ENCODE assay signal across 1 cellular context in genomic region chr1:223129229-223129851, GRCh38.
TF ChIP-seq lines count a peak whose summit lies in the region.

No MANE protein-coding gene starts in this region.

TF ChIP-seq in HepG2, 621 proteins besides CTCF, POLR2A, EP300 and RAD21 (continued from another document):
- TF ChIP-seq, protein P1, sequence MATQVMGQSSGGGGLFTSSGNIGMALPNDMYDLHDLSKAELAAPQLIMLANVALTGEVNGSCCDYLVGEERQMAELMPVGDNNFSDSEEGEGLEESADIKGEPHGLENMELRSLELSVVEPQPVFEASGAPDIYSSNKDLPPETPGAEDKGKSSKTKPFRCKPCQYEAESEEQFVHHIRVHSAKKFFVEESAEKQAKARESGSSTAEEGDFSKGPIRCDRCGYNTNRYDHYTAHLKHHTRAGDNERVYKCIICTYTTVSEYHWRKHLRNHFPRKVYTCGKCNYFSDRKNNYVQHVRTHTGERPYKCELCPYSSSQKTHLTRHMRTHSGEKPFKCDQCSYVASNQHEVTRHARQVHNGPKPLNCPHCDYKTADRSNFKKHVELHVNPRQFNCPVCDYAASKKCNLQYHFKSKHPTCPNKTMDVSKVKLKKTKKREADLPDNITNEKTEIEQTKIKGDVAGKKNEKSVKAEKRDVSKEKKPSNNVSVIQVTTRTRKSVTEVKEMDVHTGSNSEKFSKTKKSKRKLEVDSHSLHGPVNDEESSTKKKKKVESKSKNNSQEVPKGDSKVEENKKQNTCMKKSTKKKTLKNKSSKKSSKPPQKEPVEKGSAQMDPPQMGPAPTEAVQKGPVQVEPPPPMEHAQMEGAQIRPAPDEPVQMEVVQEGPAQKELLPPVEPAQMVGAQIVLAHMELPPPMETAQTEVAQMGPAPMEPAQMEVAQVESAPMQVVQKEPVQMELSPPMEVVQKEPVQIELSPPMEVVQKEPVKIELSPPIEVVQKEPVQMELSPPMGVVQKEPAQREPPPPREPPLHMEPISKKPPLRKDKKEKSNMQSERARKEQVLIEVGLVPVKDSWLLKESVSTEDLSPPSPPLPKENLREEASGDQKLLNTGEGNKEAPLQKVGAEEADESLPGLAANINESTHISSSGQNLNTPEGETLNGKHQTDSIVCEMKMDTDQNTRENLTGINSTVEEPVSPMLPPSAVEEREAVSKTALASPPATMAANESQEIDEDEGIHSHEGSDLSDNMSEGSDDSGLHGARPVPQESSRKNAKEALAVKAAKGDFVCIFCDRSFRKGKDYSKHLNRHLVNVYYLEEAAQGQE (IDR thresholded peaks at IDR 0.05; ENCODE audit: borderline replicate concordance in 1 of 2, low read depth in 1 of 2, low read length in 2 of 2): no peak
- no peak for TF ChIP-seq TEAD3 (CRISPR knock-in tag; optimal IDR thresholded peaks at IDR 0.05; ENCODE audit: borderline replicate concordance)
- TF ChIP-seq ZNF350 (CRISPR knock-in tag; IDR thresholded peaks at IDR 0.05; ENCODE audit: borderline replicate concordance, low read depth): no peak
- TF ChIP-seq FOSL2 (CRISPR knock-in tag; IDR thresholded peaks at IDR 0.05): 0 out of 2 replicates have a peak, but pooled peaks have one; percentile 12
- 0 out of 2 replicates have a peak, but pooled peaks have one; percentile 36 for TF ChIP-seq ZNF296 (CRISPR knock-in tag; conservative IDR thresholded peaks at IDR 0.05)
- no peak for TF ChIP-seq ZNF333 (CRISPR knock-in tag; IDR thresholded peaks at IDR 0.05; ENCODE audit: borderline replicate concordance)
- TF ChIP-seq ZNF207 (IDR thresholded peaks at IDR 0.05; ENCODE audit: borderline replicate concordance): no peak
- no peak for TF ChIP-seq ZNF776 (CRISPR knock-in tag; IDR thresholded peaks at IDR 0.05)
- TF ChIP-seq CHD4 (IDR thresholded peaks at IDR 0.05; ENCODE audit: borderline replicate concordance, low read length): no peak
- TF ChIP-seq HNF4A (CRISPR knock-in tag; IDR thresholded peaks at IDR 0.05): no peak
- no peak for TF ChIP-seq ZNF609 (CRISPR knock-in tag; IDR thresholded peaks at IDR 0.05; ENCODE audit: borderline replicate concordance)
- no peak for TF ChIP-seq TMF1 (CRISPR knock-in tag; IDR thresholded peaks at IDR 0.05; ENCODE audit: low read depth)
- no peak for TF ChIP-seq ZBTB37 (CRISPR knock-in tag; IDR thresholded peaks at IDR 0.05)
- TF ChIP-seq EHMT2 (IDR thresholded peaks at IDR 0.05; ENCODE audit: borderline replicate concordance, low read depth, low read length): no peak
- TF ChIP-seq SNRNP70 (IDR thresholded peaks at IDR 0.05; ENCODE audit: low read depth, low read length): no peak
- TF ChIP-seq, protein P2, sequence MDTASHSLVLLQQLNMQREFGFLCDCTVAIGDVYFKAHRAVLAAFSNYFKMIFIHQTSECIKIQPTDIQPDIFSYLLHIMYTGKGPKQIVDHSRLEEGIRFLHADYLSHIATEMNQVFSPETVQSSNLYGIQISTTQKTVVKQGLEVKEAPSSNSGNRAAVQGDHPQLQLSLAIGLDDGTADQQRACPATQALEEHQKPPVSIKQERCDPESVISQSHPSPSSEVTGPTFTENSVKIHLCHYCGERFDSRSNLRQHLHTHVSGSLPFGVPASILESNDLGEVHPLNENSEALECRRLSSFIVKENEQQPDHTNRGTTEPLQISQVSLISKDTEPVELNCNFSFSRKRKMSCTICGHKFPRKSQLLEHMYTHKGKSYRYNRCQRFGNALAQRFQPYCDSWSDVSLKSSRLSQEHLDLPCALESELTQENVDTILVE (CRISPR knock-in tag; IDR thresholded peaks at IDR 0.05): no peak
- TF ChIP-seq NR0B2 (CRISPR knock-in tag; IDR thresholded peaks at IDR 0.05): no peak
- no peak for TF ChIP-seq HDAC2 (CRISPR knock-in tag; IDR thresholded peaks at IDR 0.05)
